Comparison of ENCODE assay signal across 8 cellular contexts in genomic region chr3:141561426-141562034, GRCh38.
DNase-seq lines count a peak whose midpoint lies in the region; ATAC-seq and TF ChIP-seq lines count a peak whose summit lies in the region.

No MANE protein-coding gene starts in this region.

- in situ Hi-C loops in GM13977 (cut with MboI; ENCODE audit: low pct_unique_long_range_greater_than_20kb, low sequenced_read_pairs, unreplicated experiment), result loop anchor here (10.0 kb wide), 1 partner anchor 257 kb away; no protein-coding TSS in a partner anchor

- H3K27me3 Mint-ChIP-seq in CD4-positive, alpha-beta memory T cell, result no peaks in the 10 kb centered on the region
- no peaks in the 10 kb centered on the region for H3K27me3 Mint-ChIP-seq in activated T-cell treated with anti-CD3 and anti-CD28 coated beads, Interleukin-2, amount 50 U/mL, for 4 hours (ENCODE audit: low read depth)

- no peaks in the 10 kb centered on the region for H3K9me3 ChIP-seq in CD4-positive, alpha-beta memory T cell (ENCODE audit: control insufficient read depth in 1 of 2, low read length in 2 of 2)
- H3K9me3 ChIP-seq in left ventricle myocardium inferior (replicated peaks), result no peaks in the 10 kb centered on the region

- H3K4me3 Mint-ChIP-seq in CD4-positive, alpha-beta memory T cell, result no peak overlapping the region
- H3K4me3 Mint-ChIP-seq in activated T-cell treated with anti-CD3 and anti-CD28 coated beads, Interleukin-2, amount 50 U/mL, for 4 hours, result no peak overlapping the region

- H3K36me3 ChIP-seq in CD4-positive, alpha-beta memory T cell (ENCODE audit: insufficient read depth, low read length), result peaks cover 1% of the 10 kb centered on the region
- peaks cover 17% of the 10 kb centered on the region for H3K36me3 ChIP-seq in left ventricle myocardium inferior

- no peak overlapping the region for H3K27ac ChIP-seq in CD4-positive, alpha-beta memory T cell (ENCODE audit: low read depth, low read length)
- no peak overlapping the region for H3K27ac ChIP-seq in left ventricle myocardium inferior (replicated peaks)

- H3K4me1 ChIP-seq in CD4-positive, alpha-beta memory T cell (ENCODE audit: insufficient read depth, low read length), result peaks cover 33% of the 10 kb centered on the region
- no peaks in the 10 kb centered on the region for H3K4me1 ChIP-seq in left ventricle myocardium inferior

- no peaks in the 10 kb centered on the region for H3K27me3 ChIP-seq in CD4-positive, alpha-beta memory T cell (ENCODE audit: insufficient read depth, low read length)
- H3K27me3 ChIP-seq in left ventricle myocardium inferior (ENCODE audit: low read depth), result no peaks in the 10 kb centered on the region

- no peak overlapping the region for H3K4me3 ChIP-seq in CD4-positive, alpha-beta memory T cell (ENCODE audit: low read length in 2 of 2)
- H3K4me3 ChIP-seq in left ventricle myocardium inferior (no peak overlapping the region), retinal pigment epithelial cell (ENCODE audit: low read length) (no peak overlapping the region)

- peak; percentile 55 to 73 (median 70) for DNase-seq in CD4-positive, alpha-beta memory T cell
- DNase-seq in GM13977 (ENCODE audit: low spot score) (peak; percentile 28), NCI-H446 (lab: John Stamatoyannopoulos, UW) (peak; percentile 39 to 63), left ventricle myocardium inferior (no peak), retinal pigment epithelial cell (ENCODE audit: low read depth) (peak; percentile 16)
- DNase-seq in activated T-cell treated with anti-CD3 and anti-CD28 coated beads, Interleukin-2, amount 50 U/mL, for 4 hours, result peak; percentile 17

- CTCF ChIA-PET in CD4-positive, alpha-beta memory T cell (lab: Charles Lee; ENCODE audit: partially characterized antibody), result interaction anchor here (0.6 to 15.1 kb wide), 31 partner anchors 9 to 351 kb away, joined by 3 to 309 read pairs (median 5); partner anchors contain the start of gene RASA2

- peaks cover 15 to 22% (median 20%) of the 10 kb centered on the region in 4 donors for H3K4me1 Mint-ChIP-seq in CD4-positive, alpha-beta memory T cell
- H3K4me1 Mint-ChIP-seq in activated T-cell treated with anti-CD3 and anti-CD28 coated beads, Interleukin-2, amount 50 U/mL, for 4 hours (ENCODE audit: low read depth), result peaks cover 27% of the 10 kb centered on the region

- peak overlapping the region in 6 of 7 donors; percentile 35 to 85 (median 78) for H3K27ac Mint-ChIP-seq in CD4-positive, alpha-beta memory T cell

- ATAC-seq in activated T-cell treated with anti-CD3 and anti-CD28 coated beads, Interleukin-2, amount 50 U/mL, for 4 hours, result no peak
- ATAC-seq in HG02763 (IDR thresholded peaks at IDR 0.05; ENCODE audit: unreplicated experiment) (no peak), HG02840 (IDR thresholded peaks at IDR 0.05; ENCODE audit: low FRiP score, unreplicated experiment) (no peak)

- TF ChIP-seq CTCF in GM13977 (IDR thresholded peaks at IDR 0.05; ENCODE audit: extremely low read depth, insufficient read depth, missing control alignments) (peak; percentile 87), left ventricle myocardium inferior (IDR thresholded peaks at IDR 0.05; ENCODE audit: borderline replicate concordance) (peak; percentile 98), retinal pigment epithelial cell (conservative IDR thresholded peaks at IDR 0.05; ENCODE audit: low read depth, low read length) (peak; percentile 97)

- H3K9me3 Mint-ChIP-seq in CD4-positive, alpha-beta memory T cell, result no peaks in the 10 kb centered on the region
- H3K9me3 Mint-ChIP-seq in activated T-cell treated with anti-CD3 and anti-CD28 coated beads, Interleukin-2, amount 50 U/mL, for 4 hours, result no peaks in the 10 kb centered on the region

- H3K36me3 Mint-ChIP-seq in CD4-positive, alpha-beta memory T cell, result peaks cover 27 to 46% of the 10 kb centered on the region in 2 donors
- peaks cover 27% of the 10 kb centered on the region for H3K36me3 Mint-ChIP-seq in activated T-cell treated with anti-CD3 and anti-CD28 coated beads, Interleukin-2, amount 50 U/mL, for 4 hours (ENCODE audit: insufficient read depth)

- POLR2A ChIA-PET in CD4-positive, alpha-beta memory T cell (lab: Charles Lee; ENCODE audit: partially characterized antibody), result interaction anchor here (0.8 to 5.6 kb wide), 8 partner anchors 10 to 102 kb away, joined by 3 to 49 read pairs (median 4); partner anchors contain the start of gene RASA2

- intact Hi-C loops in CD4-positive, alpha-beta memory T cell (cut with micrococcal nuclease), result loop anchor here (1.0 to 10.0 kb wide), 7 partner anchors 8 to 259 kb away; no protein-coding TSS in a partner anchor
- intact Hi-C loops in left ventricle myocardium inferior (cut with micrococcal nuclease), result loop anchor here (5.0 kb wide), 1 partner anchor 99 kb away; no protein-coding TSS in a partner anchor
